Comparison of ENCODE assay signal across 1 cellular context in the genomic region with DNA sequence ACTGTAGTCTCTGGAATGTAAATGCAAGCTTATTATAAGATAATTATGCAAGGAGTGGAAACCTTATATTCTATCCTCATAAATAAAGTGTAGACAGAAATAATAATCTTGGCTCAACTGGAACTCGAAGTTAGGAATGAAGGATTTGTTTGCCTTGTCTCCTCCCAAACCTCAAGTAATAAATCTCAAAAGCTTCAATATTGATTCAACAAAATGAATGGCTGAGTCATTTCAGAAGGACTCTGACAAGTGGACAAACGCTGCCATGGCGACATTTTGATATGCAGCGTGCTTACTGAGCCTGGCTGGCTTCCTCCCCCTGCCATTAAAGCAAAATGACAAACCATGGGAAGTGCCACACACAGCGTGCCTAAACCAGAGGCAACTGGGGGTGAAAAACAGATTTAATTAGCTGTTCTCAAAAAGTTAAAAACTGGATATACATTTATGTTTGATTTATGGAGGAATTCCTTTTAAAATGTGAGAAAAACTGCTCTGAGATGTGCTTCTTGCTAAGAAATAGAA.
TF ChIP-seq lines count a peak whose summit lies in the region.

No MANE protein-coding gene starts in this region.

TF ChIP-seq in GM12878, 131 proteins besides CTCF, POLR2A, EP300 and RAD21 (continued from another document):
- TF ChIP-seq MXI1 (IDR thresholded peaks at IDR 0.05; ENCODE audit: low read depth, low read length): no peak
- no peak for TF ChIP-seq KLF5 (IDR thresholded peaks at IDR 0.05; ENCODE audit: partially characterized antibody)
- no peak; the same call in 1 of the 2 replicates for TF ChIP-seq SREBF1 (IDR thresholded peaks at IDR 0.05; ENCODE audit: low read length)
- TF ChIP-seq MTA2 (IDR thresholded peaks at IDR 0.05; ENCODE audit: low read depth): no peak
- TF ChIP-seq KAT2A (conservative IDR thresholded peaks at IDR 0.05; ENCODE audit: control insufficient read depth, low read depth, low read length): no peak
- no peak for TF ChIP-seq POLR2AphosphoS2 (IDR thresholded peaks at IDR 0.05; ENCODE audit: low read depth, low read length)
- TF ChIP-seq HCFC1 (IDR thresholded peaks at IDR 0.05; ENCODE audit: low read length): no peak
- TF ChIP-seq YBX1 (IDR thresholded peaks at IDR 0.05): no peak
- TF ChIP-seq BCL11A (IDR thresholded peaks at IDR 0.05; ENCODE audit: low read depth, low read length): no peak
- peak; percentile 85 for TF ChIP-seq IRF4 (IDR thresholded peaks at IDR 0.05; ENCODE audit: low read depth, low read length)
- no peak for TF ChIP-seq IKZF1 (conservative IDR thresholded peaks at IDR 0.05)
- TF ChIP-seq HDGF (IDR thresholded peaks at IDR 0.05): no peak
- no peak for TF ChIP-seq PAX5 (IDR thresholded peaks at IDR 0.05; ENCODE audit: borderline replicate concordance, low read depth, low read length)
- TF ChIP-seq MYC (IDR thresholded peaks at IDR 0.05; ENCODE audit: insufficient read depth, insufficient read length, insufficient replicate concordance, low read length, severe bottlenecking): no peak
- 0 out of 2 replicates have a peak, but pooled peaks have one; percentile 23 for TF ChIP-seq YY1 (IDR thresholded peaks at IDR 0.05; ENCODE audit: low read depth, low read length)
- TF ChIP-seq RCOR1 (conservative IDR thresholded peaks at IDR 0.05; ENCODE audit: low read depth, low read length): no peak
- TF ChIP-seq FOXK2 (IDR thresholded peaks at IDR 0.05): no peak
- no peak for TF ChIP-seq NR2F1 (conservative IDR thresholded peaks at IDR 0.05)
- TF ChIP-seq, protein P1, sequence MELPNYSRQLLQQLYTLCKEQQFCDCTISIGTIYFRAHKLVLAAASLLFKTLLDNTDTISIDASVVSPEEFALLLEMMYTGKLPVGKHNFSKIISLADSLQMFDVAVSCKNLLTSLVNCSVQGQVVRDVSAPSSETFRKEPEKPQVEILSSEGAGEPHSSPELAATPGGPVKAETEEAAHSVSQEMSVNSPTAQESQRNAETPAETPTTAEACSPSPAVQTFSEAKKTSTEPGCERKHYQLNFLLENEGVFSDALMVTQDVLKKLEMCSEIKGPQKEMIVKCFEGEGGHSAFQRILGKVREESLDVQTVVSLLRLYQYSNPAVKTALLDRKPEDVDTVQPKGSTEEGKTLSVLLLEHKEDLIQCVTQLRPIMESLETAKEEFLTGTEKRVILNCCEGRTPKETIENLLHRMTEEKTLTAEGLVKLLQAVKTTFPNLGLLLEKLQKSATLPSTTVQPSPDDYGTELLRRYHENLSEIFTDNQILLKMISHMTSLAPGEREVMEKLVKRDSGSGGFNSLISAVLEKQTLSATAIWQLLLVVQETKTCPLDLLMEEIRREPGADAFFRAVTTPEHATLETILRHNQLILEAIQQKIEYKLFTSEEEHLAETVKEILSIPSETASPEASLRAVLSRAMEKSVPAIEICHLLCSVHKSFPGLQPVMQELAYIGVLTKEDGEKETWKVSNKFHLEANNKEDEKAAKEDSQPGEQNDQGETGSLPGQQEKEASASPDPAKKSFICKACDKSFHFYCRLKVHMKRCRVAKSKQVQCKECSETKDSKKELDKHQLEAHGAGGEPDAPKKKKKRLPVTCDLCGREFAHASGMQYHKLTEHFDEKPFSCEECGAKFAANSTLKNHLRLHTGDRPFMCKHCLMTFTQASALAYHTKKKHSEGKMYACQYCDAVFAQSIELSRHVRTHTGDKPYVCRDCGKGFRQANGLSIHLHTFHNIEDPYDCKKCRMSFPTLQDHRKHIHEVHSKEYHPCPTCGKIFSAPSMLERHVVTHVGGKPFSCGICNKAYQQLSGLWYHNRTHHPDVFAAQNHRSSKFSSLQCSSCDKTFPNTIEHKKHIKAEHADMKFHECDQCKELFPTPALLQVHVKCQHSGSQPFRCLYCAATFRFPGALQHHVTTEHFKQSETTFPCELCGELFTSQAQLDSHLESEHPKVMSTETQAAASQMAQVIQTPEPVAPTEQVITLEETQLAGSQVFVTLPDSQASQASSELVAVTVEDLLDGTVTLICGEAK (IDR thresholded peaks at IDR 0.05; ENCODE audit: borderline replicate concordance): no peak
- peak; percentile 46; the same call in 1 of the 3 replicates for TF ChIP-seq POU2F2 (IDR thresholded peaks at IDR 0.05; ENCODE audit: borderline replicate concordance, low read depth, low read length)
- TF ChIP-seq NBN (IDR thresholded peaks at IDR 0.05): no peak
- peak; percentile 70 for TF ChIP-seq JUNB (IDR thresholded peaks at IDR 0.05)
- TF ChIP-seq, protein P2, sequence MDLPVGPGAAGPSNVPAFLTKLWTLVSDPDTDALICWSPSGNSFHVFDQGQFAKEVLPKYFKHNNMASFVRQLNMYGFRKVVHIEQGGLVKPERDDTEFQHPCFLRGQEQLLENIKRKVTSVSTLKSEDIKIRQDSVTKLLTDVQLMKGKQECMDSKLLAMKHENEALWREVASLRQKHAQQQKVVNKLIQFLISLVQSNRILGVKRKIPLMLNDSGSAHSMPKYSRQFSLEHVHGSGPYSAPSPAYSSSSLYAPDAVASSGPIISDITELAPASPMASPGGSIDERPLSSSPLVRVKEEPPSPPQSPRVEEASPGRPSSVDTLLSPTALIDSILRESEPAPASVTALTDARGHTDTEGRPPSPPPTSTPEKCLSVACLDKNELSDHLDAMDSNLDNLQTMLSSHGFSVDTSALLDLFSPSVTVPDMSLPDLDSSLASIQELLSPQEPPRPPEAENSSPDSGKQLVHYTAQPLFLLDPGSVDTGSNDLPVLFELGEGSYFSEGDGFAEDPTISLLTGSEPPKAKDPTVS (IDR thresholded peaks at IDR 0.05; ENCODE audit: low read depth, low read length): no peak
- TF ChIP-seq SREBF2 (IDR thresholded peaks at IDR 0.05; ENCODE audit: low read length): no peak
- TF ChIP-seq HDAC6 (IDR thresholded peaks at IDR 0.05; ENCODE audit: unreplicated experiment): no peak
- no peak for TF ChIP-seq RELA (IDR thresholded peaks at IDR 0.05; ENCODE audit: borderline replicate concordance, partially characterized antibody)
- TF ChIP-seq EZH2 (IDR thresholded peaks at IDR 0.05; ENCODE audit: borderline replicate concordance, control insufficient read depth, low read depth, low read length): no peak
- TF ChIP-seq MYB (IDR thresholded peaks at IDR 0.05; ENCODE audit: borderline replicate concordance, low read depth, low read length): no peak
- TF ChIP-seq ZBED1 (IDR thresholded peaks at IDR 0.05; ENCODE audit: borderline replicate concordance): no peak
- no peak for TF ChIP-seq TBL1XR1 (IDR thresholded peaks at IDR 0.05; ENCODE audit: low read depth, low read length)
